Comparison of ENCODE assay signal across 21 cellular contexts in the genomic region with DNA sequence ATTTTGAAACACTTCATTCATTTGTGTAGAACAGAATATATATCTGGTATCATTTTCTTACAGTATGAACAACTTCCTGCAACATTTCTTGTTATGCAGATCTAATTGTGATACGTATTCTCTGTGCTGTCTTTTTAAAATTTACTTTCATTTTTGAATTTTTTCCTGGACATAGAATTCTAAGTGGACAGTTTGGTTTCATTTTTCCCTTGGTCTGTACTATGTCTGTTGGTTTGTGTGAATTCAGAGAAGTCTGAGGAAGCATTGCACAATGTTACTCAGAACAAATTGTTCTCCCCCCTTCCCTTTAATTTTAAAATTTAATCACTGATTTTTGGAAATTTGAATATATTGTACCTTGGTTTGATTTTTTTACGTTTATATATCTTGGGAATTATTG.
DNase-seq lines count a peak whose midpoint lies in the region; TF ChIP-seq lines count a peak whose summit lies in the region.
"Had no signal": no experiment of that assay in that cellular context is flagged by ENCODE, and none has a peak within 500 bp of the region (broad histone marks: within the 10 kb centered on the region; RNA-seq: fewer than 3 reads in every experiment).

No MANE protein-coding gene starts in this region.

- DNase-seq in MCF 10A (ENCODE audit: unreplicated experiment) = peak; percentile 6
- no peak for DNase-seq in breast epithelium (ENCODE audit: low spot score in 2 of 2)
- peak; percentile 7 for DNase-seq in HT1080 (ENCODE audit: low read depth)
- DNase-seq in PC-9 = no peak
- peak; percentile 7 for DNase-seq in fibroblast of pulmonary artery (ENCODE audit: low read depth)
- DNase-seq in DMS53 (lab: John Stamatoyannopoulos, UW) = no peak
- DNase-seq in head of caudate nucleus = no peak
- DNase-seq in smooth muscle cell (lab: John Stamatoyannopoulos, UW; ENCODE audit: unreplicated experiment) = no peak
- DNase-seq: ACHN; AML-193; BE2C; CD4-positive, alpha-beta T cell; CD8-positive, alpha-beta memory T cell; DMS 273 treated with DMSO at 0.1 percent for 48 hours; DMS79 treated with DMSO at 0.1 percent for 48 hours; GM23248; H7; HFFc6 had no signal

- CTCF ChIA-PET in MCF 10A (lab: Yijun Ruan, JAX) (interaction anchor here (0.7 kb wide), 1 partner anchor 122 kb away, joined by 4 read pairs; no protein-coding TSS in a partner anchor), PC-9 (lab: Charles Lee) (no interaction called here)

- TF ChIP-seq POLR2A in breast epithelium (IDR thresholded peaks at IDR 0.05) = no peak

- WGBS in smooth muscle cell (ENCODE audit: low lambda C conversion rate) = 84% methylated on average over 2 of the region's 2 CpGs

- H3K4me2 ChIP-seq in PC-9 = 0 out of 2 replicates have a peak overlapping the region, but pooled peaks have one; percentile 11
- H3K4me2 ChIP-seq in smooth muscle cell = no peak overlapping the region
- H3K4me2 ChIP-seq: BLaER1 treated with 17β-estradiol and CSF1 and Interleukin-3, amounts not matched to agents 10 nM and 100 nM had no signal

- H3F3A ChIP-seq in PC-9 (ENCODE audit: insufficient read depth, low read depth) (no peaks in the 10 kb centered on the region), smooth muscle cell (ENCODE audit: low read depth) (no peaks in the 10 kb centered on the region)

- no peak overlapping the region for H3K9ac ChIP-seq in smooth muscle cell (ENCODE audit: low read depth)
- H3K9ac ChIP-seq: BLaER1 treated with 17β-estradiol and CSF1 and Interleukin-3, amounts not matched to agents 10 nM and 100 nM; GM23248 had no signal

- H3K4me3 Mint-ChIP-seq in MCF 10A (ENCODE audit: unreplicated experiment) = no peak overlapping the region
- H3K4me3 Mint-ChIP-seq: CD14-positive monocyte; CD4-positive, alpha-beta T cell; CD8-positive, alpha-beta memory T cell; HFFc6 had no signal

- POLR2A ChIA-PET in MCF 10A (lab: Yijun Ruan, JAX) (no interaction called here), PC-9 (lab: Charles Lee; ENCODE audit: unreplicated experiment) (no interaction called here)

- H3K36me3 ChIP-seq in breast epithelium = no peaks in the 10 kb centered on the region
- no peaks in the 10 kb centered on the region for H3K36me3 ChIP-seq in PC-9 (ENCODE audit: low read depth)
- H3K36me3 ChIP-seq in smooth muscle cell (ENCODE audit: low read depth) = no peaks in the 10 kb centered on the region
- H3K36me3 ChIP-seq: BE2C; BLaER1 treated with 17β-estradiol and CSF1 and Interleukin-3, amounts not matched to agents 10 nM and 100 nM had no signal

- H3K79me2 ChIP-seq in PC-9 (ENCODE audit: low read depth) = no peaks in the 10 kb centered on the region
- H3K79me2 ChIP-seq in smooth muscle cell (ENCODE audit: low read depth) = no peaks in the 10 kb centered on the region

- H3K4me1 ChIP-seq in breast epithelium = no peaks in the 10 kb centered on the region
- H3K4me1 ChIP-seq in PC-9 (replicated peaks; ENCODE audit: insufficient read depth) = no peaks in the 10 kb centered on the region
- H3K4me1 ChIP-seq in smooth muscle cell (ENCODE audit: low read depth) = peaks cover 4% of the 10 kb centered on the region
- H3K4me1 ChIP-seq: BE2C; BLaER1 treated with 17β-estradiol and CSF1 and Interleukin-3, amounts not matched to agents 10 nM and 100 nM had no signal

- H3K9me2 ChIP-seq in PC-9 (ENCODE audit: insufficient read depth) = no peaks in the 10 kb centered on the region

- no peaks in the 10 kb centered on the region for H3K4me1 Mint-ChIP-seq in MCF 10A (ENCODE audit: insufficient read depth, unreplicated experiment)
- H3K4me1 Mint-ChIP-seq: CD14-positive monocyte; CD8-positive, alpha-beta memory T cell had no signal

- H3K36me3 Mint-ChIP-seq in MCF 10A (ENCODE audit: insufficient read depth, unreplicated experiment) = no peaks in the 10 kb centered on the region
- H3K36me3 Mint-ChIP-seq: CD14-positive monocyte; CD8-positive, alpha-beta memory T cell had no signal

- H3K27ac ChIP-seq in breast epithelium (no peak overlapping the region), PC-9 (no peak overlapping the region), smooth muscle cell (ENCODE audit: low read depth) (no peak overlapping the region)
- H3K27ac ChIP-seq: 22Rv1; BLaER1 treated with 17β-estradiol and CSF1 and Interleukin-3, amounts not matched to agents 10 nM and 100 nM; GM23248 had no signal

- no peak overlapping the region for H3K4me3 ChIP-seq in breast epithelium
- no peak overlapping the region for H3K4me3 ChIP-seq in PC-9
- H3K4me3 ChIP-seq in fibroblast of pulmonary artery (replicated peaks; ENCODE audit: low read depth, low read length) = no peak overlapping the region
- no peak overlapping the region for H3K4me3 ChIP-seq in smooth muscle cell
- H3K4me3 ChIP-seq: BLaER1 treated with 17β-estradiol and CSF1 and Interleukin-3, amounts not matched to agents 10 nM and 100 nM; GM23248 had no signal

- no peaks in the 10 kb centered on the region for H3K9me3 ChIP-seq in breast epithelium
- no peaks in the 10 kb centered on the region for H3K9me3 ChIP-seq in PC-9 (ENCODE audit: insufficient read depth, low read depth)
- H3K9me3 ChIP-seq in smooth muscle cell (replicated peaks; ENCODE audit: low read depth) = no peaks in the 10 kb centered on the region
- H3K9me3 ChIP-seq: BE2C had no signal

- intact Hi-C loops in MCF 10A (cut with micrococcal nuclease) = no loop called here
- intact Hi-C loops in breast epithelium (cut with DNase I; ENCODE audit: low total_unique reads) = no loop called here
- intact Hi-C loops in PC-9 (cut with micrococcal nuclease; ENCODE audit: unreplicated experiment) = no loop called here
- intact Hi-C loops in head of caudate nucleus (cut with DNase I) = no loop called here

- H3K27me3 ChIP-seq in breast epithelium = no peaks in the 10 kb centered on the region
- H3K27me3 ChIP-seq in PC-9 (ENCODE audit: insufficient read depth, low read depth) = no peaks in the 10 kb centered on the region
- no peaks in the 10 kb centered on the region for H3K27me3 ChIP-seq in smooth muscle cell (ENCODE audit: low read depth)
- H3K27me3 ChIP-seq: BE2C; BLaER1 treated with 17β-estradiol and CSF1 and Interleukin-3, amounts not matched to agents 10 nM and 100 nM had no signal

- H4K20me1 ChIP-seq in PC-9 (ENCODE audit: insufficient read depth) (no peaks in the 10 kb centered on the region), smooth muscle cell (ENCODE audit: low read depth) (no peaks in the 10 kb centered on the region)
- H4K20me1 ChIP-seq: BLaER1 treated with 17β-estradiol and CSF1 and Interleukin-3, amounts not matched to agents 10 nM and 100 nM had no signal

- BruUV-seq in MCF 10A (replicated peaks; lab: Mats Ljungman, UMichigan) (no TSS peak), PC-9 (replicated peaks; lab: Mats Ljungman, UMichigan) (no TSS peak)

- no peak overlapping the region for H3K27ac Mint-ChIP-seq in MCF 10A (ENCODE audit: low read depth, unreplicated experiment)
- H3K27ac Mint-ChIP-seq: CD14-positive monocyte; CD4-positive, alpha-beta T cell; CD8-positive, alpha-beta memory T cell; HFFc6 had no signal

- H3K9me3 Mint-ChIP-seq in MCF 10A (ENCODE audit: unreplicated experiment) = peaks cover 6% of the 10 kb centered on the region

- TF ChIP-seq CTCF in MCF 10A (IDR thresholded peaks at IDR 0.05; ENCODE audit: unreplicated experiment) (no peak), breast epithelium (IDR thresholded peaks at IDR 0.05) (no peak), PC-9 (conservative IDR thresholded peaks at IDR 0.05) (no peak), fibroblast of pulmonary artery (IDR thresholded peaks at IDR 0.05; ENCODE audit: low read length, missing control alignments) (no peak), smooth muscle cell (IDR thresholded peaks at IDR 0.05; ENCODE audit: borderline replicate concordance, insufficient read depth, poor library complexity, severe bottlenecking) (no peak)

- no peaks in the 10 kb centered on the region for H3K27me3 Mint-ChIP-seq in MCF 10A (ENCODE audit: insufficient read depth, unreplicated experiment)
- H3K27me3 Mint-ChIP-seq: CD4-positive, alpha-beta T cell; CD8-positive, alpha-beta memory T cell had no signal

- no peak overlapping the region for H2AFZ ChIP-seq in PC-9
- no peak overlapping the region for H2AFZ ChIP-seq in smooth muscle cell (ENCODE audit: low read depth)
- H2AFZ ChIP-seq: GM23248 had no signal

Comparison
In these comparisons a context has a peak if more than half of its experiments do, and no peak if none do; other contexts are left out.
1. DNase-seq: peak in MCF 10A (single experiment), HT1080 (single experiment) and fibroblast of pulmonary artery (single experiment); none in breast epithelium (0 of 2), PC-9 (0 of 2), DMS53 (single experiment), head of caudate nucleus (0 of 42) and smooth muscle cell (single experiment).